1 cellular context compared by ENCODE assay signal in genomic region chr12:122484385-122484784, GRCh38.
TF ChIP-seq lines count a peak whose summit lies in the region.

No MANE protein-coding gene starts in this region.

TF ChIP-seq in HepG2, 621 proteins besides CTCF, POLR2A, EP300 and RAD21:
- TF ChIP-seq ZNF121 (CRISPR knock-in tag; IDR thresholded peaks at IDR 0.05) = peak; percentile 86
